In genomic region chr20:1423625-1424106, GRCh38 we compare ENCODE assay signal across 8 cellular contexts. TPM values are rescaled to one million over a fixed set of nuclear protein-coding genes. Genes with fewer than 3 reads are reported as not detected.
DNase-seq lines count a peak whose midpoint lies in the region; ATAC-seq, FAIRE-seq and TF ChIP-seq lines count a peak whose summit lies in the region.

No MANE protein-coding gene starts in this region.

- ATAC-seq in DND-41 (ENCODE audit: insufficient read depth, low read depth) (peak; percentile 60; the same call in 2 of the 3 replicates), HepG2 (peak; percentile 94), GM21619 (IDR thresholded peaks at IDR 0.05; ENCODE audit: unreplicated experiment) (no peak), left ventricle myocardium superior (no peak), sciatic nerve (no peak)

- H3K4me3 ChIP-seq in DND-41 (ENCODE audit: low read depth in 1 of 2, low read length in 2 of 2): no peak overlapping the region
- no peak overlapping the region for H3K4me3 ChIP-seq in adipocyte (ENCODE audit: low read length)
- peak overlapping the region in 1 of 3 experiments; percentile 51; a peak in 3 of 6 replicates for H3K4me3 ChIP-seq in HepG2 (replicated peaks in 1 of 3; ENCODE audit: insufficient read depth in 1 of 3, low read depth in 2 of 3, low read length in 3 of 3)

- H3K36me3 ChIP-seq in DND-41 (ENCODE audit: insufficient read depth, low read length) (no peaks in the 10 kb centered on the region), adipocyte (ENCODE audit: control insufficient read depth, insufficient read depth, low read length, severe bottlenecking) (no peaks in the 10 kb centered on the region), HepG2 (replicated peaks in 1 of 2; ENCODE audit: control insufficient read depth in 1 of 2, insufficient read depth in 2 of 2, low read length in 2 of 2) (no peaks in the 10 kb centered on the region)

- H3K9ac ChIP-seq in DND-41 (ENCODE audit: low read depth, low read length): no peak overlapping the region
- H3K9ac ChIP-seq in adipocyte (ENCODE audit: low read length): no peak overlapping the region
- 0 out of 2 replicates have a peak overlapping the region, but pooled peaks have one; percentile 17 for H3K9ac ChIP-seq in HepG2 (ENCODE audit: insufficient read depth, low read depth, low read length)

- no peaks in the 10 kb centered on the region for H3K27me3 ChIP-seq in DND-41 (ENCODE audit: insufficient read depth, low read length, poor library complexity)
- no peaks in the 10 kb centered on the region for H3K27me3 ChIP-seq in adipocyte (replicated peaks; ENCODE audit: control insufficient read depth, insufficient read depth, low read length)
- H3K27me3 ChIP-seq in HepG2 (ENCODE audit: control insufficient read depth in 1 of 2, insufficient read depth in 2 of 2, low read length in 2 of 2): no peaks in the 10 kb centered on the region

- peak in 1 of 2 experiments; percentile 43; a peak in 1 of 4 replicates for TF ChIP-seq POLR2A in HepG2 (IDR thresholded peaks at IDR 0.05; ENCODE audit: insufficient read depth in 1 of 2, low read depth in 2 of 2, low read length in 2 of 2)

- no peak overlapping the region for H3K27ac ChIP-seq in DND-41 (ENCODE audit: low read length)
- no peak overlapping the region for H3K27ac ChIP-seq in HepG2 (ENCODE audit: extremely low read length, insufficient read depth, low read length)

- POLR2A ChIA-PET in HepG2 (lab: Yijun Ruan, JAX): interaction anchor here (0.7 kb wide), 1 partner anchor 30 kb away, joined by 4 read pairs; the partner anchor contains the start of gene FKBP1A

- in situ Hi-C loops in HepG2 (cut with HindIII; ENCODE audit: extremely low pct_ligation_motif_present, low pct_unique_long_range_greater_than_20kb): no loop called here

- peak; percentile 94 for FAIRE-seq in HepG2 (lab: Jason Lieb, UNC)

- no peak overlapping the region for H2AFZ ChIP-seq in DND-41 (ENCODE audit: low read depth, low read length)
- peak overlapping the region; percentile 73 for H2AFZ ChIP-seq in HepG2 (ENCODE audit: low read length)

- WGBS in HepG2 (ENCODE audit: low lambda C conversion rate): 2% methylated on average over 7 of the region's 7 CpGs

- TF ChIP-seq CTCF in DND-41 (IDR thresholded peaks at IDR 0.05; ENCODE audit: borderline replicate concordance, extremely low read depth, low read length, poor library complexity, severe bottlenecking) (peak; percentile 48), LNCAP (IDR thresholded peaks at IDR 0.05) (peak; percentile 30; the same call in 1 of the 2 replicates), HepG2 (CRISPR knock-in tag; IDR thresholded peaks at IDR 0.05) (peak; percentile 74)

- intact Hi-C loops in HepG2 (cut with micrococcal nuclease; ENCODE audit: unreplicated experiment) (no loop called here), left ventricle myocardium superior (cut with micrococcal nuclease) (no loop called here), sciatic nerve (cut with DNase I) (no loop called here)

- H3K4me1 ChIP-seq in DND-41 (ENCODE audit: insufficient read depth, low read length) (no peaks in the 10 kb centered on the region; the same call in 1 of the 2 replicates), adipocyte (ENCODE audit: control insufficient read depth, insufficient read depth, low read length) (peaks cover 3% of the 10 kb centered on the region), HepG2 (ENCODE audit: insufficient read depth, low read length) (peaks cover 12% of the 10 kb centered on the region)

- H4K20me1 ChIP-seq in DND-41 (ENCODE audit: insufficient read depth, low read length): no peaks in the 10 kb centered on the region
- no peaks in the 10 kb centered on the region for H4K20me1 ChIP-seq in HepG2 (ENCODE audit: insufficient read depth, low read length)

- BruUV-seq in HepG2 (replicated peaks; lab: Mats Ljungman, UMichigan): no TSS peak

- H3K4me2 ChIP-seq in DND-41 (ENCODE audit: insufficient read depth, low read length) (no peak overlapping the region), HepG2 (ENCODE audit: low read depth, low read length) (peak overlapping the region; percentile 72)

- H3K79me2 ChIP-seq in DND-41 (ENCODE audit: insufficient read depth, low read length) (no peaks in the 10 kb centered on the region), HepG2 (ENCODE audit: insufficient read depth, low read length) (no peaks in the 10 kb centered on the region)

- CTCF ChIA-PET in HepG2 (lab: Yijun Ruan, JAX; ENCODE audit: low intra/inter-chr PET ratio, low total read pairs): interaction anchor here (0.8 to 0.9 kb wide), 2 partner anchors 13 to 16 kb away, joined by 3 read pairs; no protein-coding TSS in a partner anchor

- peak; percentile 46 for DNase-seq in DND-41
- peak; percentile 18 for DNase-seq in adipocyte (ENCODE audit: low read depth)
- DNase-seq in HepG2 (ENCODE audit: low spot score): peak; percentile 92
- no peak for DNase-seq in left ventricle myocardium superior
- DNase-seq in SKM-1 (lab: John Stamatoyannopoulos, UW; ENCODE audit: unreplicated experiment): no peak
- DNase-seq in sciatic nerve (ENCODE audit: low spot score): no peak

- H3K9me3 ChIP-seq in DND-41 (ENCODE audit: insufficient read depth, low read length, severe bottlenecking): peaks cover 24% of the 10 kb centered on the region
- peaks cover 10% of the 10 kb centered on the region for H3K9me3 ChIP-seq in adipocyte (ENCODE audit: control insufficient read depth, low read length)
- no peaks in the 10 kb centered on the region for H3K9me3 ChIP-seq in HepG2 (ENCODE audit: low read length)

- TF ChIP-seq RAD21 in HepG2 (CRISPR knock-in tag; IDR thresholded peaks at IDR 0.05): peak; percentile 67

- TF ChIP-seq EP300 in HepG2 (IDR thresholded peaks at IDR 0.05; ENCODE audit: low read depth in 2 of 2, low read length in 2 of 2): no peak
- no peak for TF ChIP-seq EP300 in HepG2 (CRISPR knock-in tag; IDR thresholded peaks at IDR 0.05; ENCODE audit: borderline replicate concordance)

RNA-seq across cellular contexts. Expression of gene FKBP1A, which starts 30.8 kb away (rescaled TPM):
- total RNA-seq in HepG2 (2016; rRNA removed; fragmentation: Illumina TruSeq; extraction: Trizol) (119 and 188 TPM in 2 replicates), left ventricle myocardium superior (135 TPM), sciatic nerve (242 TPM)
- total RNA-seq in HepG2 (2016; cell fraction: cytosol; rRNA removed; fragmentation: Illumina TruSeq; extraction: Trizol; ENCODE audit: low read depth): 32.5 and 44.9 TPM in 2 replicates
- 120 and 187 TPM in 2 replicates for total RNA-seq in HepG2 (2016; cell fraction: insoluble cytoplasmic fraction; rRNA removed; fragmentation: Illumina TruSeq; extraction: Trizol)
- 119 and 132 TPM in 2 replicates for total RNA-seq in HepG2 (2016; cell fraction: membrane; rRNA removed; fragmentation: Illumina TruSeq; extraction: Trizol)
- total RNA-seq in HepG2 (2016; cell fraction: nucleus; rRNA removed; fragmentation: Illumina TruSeq; extraction: Trizol): 70.0 and 93.2 TPM in 2 replicates
- 436 and 468 TPM in 2 replicates for polyA plus RNA-seq in HepG2 (2011; rRNA removed)
- polyA plus RNA-seq in HepG2 (2011; cell fraction: cytosol; rRNA removed): 445 and 560 TPM in 2 replicates
- 139 and 210 TPM in 2 replicates for polyA plus RNA-seq in HepG2 (2011; cell fraction: nucleus; rRNA removed)
- 286 and 329 TPM in 2 replicates for polyA plus RNA-seq in HepG2 (2012)
- polyA plus RNA-seq in HepG2 (2016; cell fraction: cytosol; fragmentation: Illumina TruSeq; extraction: Trizol; ENCODE audit: low read depth): 115 and 137 TPM in 2 replicates
- polyA plus RNA-seq in HepG2 (2016; cell fraction: insoluble cytoplasmic fraction; fragmentation: Illumina TruSeq; extraction: Trizol; ENCODE audit: low read depth): 594 and 645 TPM in 2 replicates
- 321 and 333 TPM in 2 replicates for polyA plus RNA-seq in HepG2 (2016; cell fraction: membrane; fragmentation: Illumina TruSeq; extraction: Trizol; ENCODE audit: low read depth)
- polyA plus RNA-seq in HepG2 (2016; cell fraction: nucleus; fragmentation: Illumina TruSeq; extraction: Trizol; ENCODE audit: insufficient read depth, low read depth): 249 and 270 TPM in 2 replicates
- 241 and 466 TPM in 2 replicates for polyA minus RNA-seq in HepG2 (2011; rRNA and poly(A)+ RNA removed; ENCODE audit: low replicate concordance)
- polyA minus RNA-seq in HepG2 (2011; cell fraction: cytosol; rRNA and poly(A)+ RNA removed): 119 and 130 TPM in 2 replicates
- polyA minus RNA-seq in HepG2 (2011; cell fraction: nucleus; rRNA and poly(A)+ RNA removed): 63.7 and 102 TPM in 2 replicates

RNA-seq across cellular contexts. Expression of gene NSFL1C, which starts 43.0 kb away (rescaled TPM):
- total RNA-seq in HepG2 (2016; rRNA removed; fragmentation: Illumina TruSeq; extraction: Trizol) (62.7 and 74.0 TPM in 2 replicates), left ventricle myocardium superior (59.9 TPM), sciatic nerve (77.9 TPM)
- total RNA-seq in HepG2 (2016; cell fraction: cytosol; rRNA removed; fragmentation: Illumina TruSeq; extraction: Trizol; ENCODE audit: low read depth): 27.0 and 31.9 TPM in 2 replicates
- total RNA-seq in HepG2 (2016; cell fraction: insoluble cytoplasmic fraction; rRNA removed; fragmentation: Illumina TruSeq; extraction: Trizol): 67.3 and 70.8 TPM in 2 replicates
- total RNA-seq in HepG2 (2016; cell fraction: membrane; rRNA removed; fragmentation: Illumina TruSeq; extraction: Trizol): 34.0 and 35.0 TPM in 2 replicates
- 57.9 and 59.7 TPM in 2 replicates for total RNA-seq in HepG2 (2016; cell fraction: nucleus; rRNA removed; fragmentation: Illumina TruSeq; extraction: Trizol)
- polyA plus RNA-seq in HepG2 (2011; rRNA removed): 22.9 and 31.9 TPM in 2 replicates
- 24.0 and 30.9 TPM in 2 replicates for polyA plus RNA-seq in HepG2 (2011; cell fraction: cytosol; rRNA removed)
- 94.8 and 100 TPM in 2 replicates for polyA plus RNA-seq in HepG2 (2011; cell fraction: nucleus; rRNA removed)
- 82.3 and 83.4 TPM in 2 replicates for polyA plus RNA-seq in HepG2 (2012)
- polyA plus RNA-seq in HepG2 (2016; cell fraction: cytosol; fragmentation: Illumina TruSeq; extraction: Trizol; ENCODE audit: low read depth): 54.9 and 58.8 TPM in 2 replicates
- 139 and 153 TPM in 2 replicates for polyA plus RNA-seq in HepG2 (2016; cell fraction: insoluble cytoplasmic fraction; fragmentation: Illumina TruSeq; extraction: Trizol; ENCODE audit: low read depth)
- polyA plus RNA-seq in HepG2 (2016; cell fraction: membrane; fragmentation: Illumina TruSeq; extraction: Trizol; ENCODE audit: low read depth): 55.7 and 56.7 TPM in 2 replicates
- 105 and 116 TPM in 2 replicates for polyA plus RNA-seq in HepG2 (2016; cell fraction: nucleus; fragmentation: Illumina TruSeq; extraction: Trizol; ENCODE audit: insufficient read depth, low read depth)
- polyA minus RNA-seq in HepG2 (2011; rRNA and poly(A)+ RNA removed; ENCODE audit: low replicate concordance): 23.6 and 36.6 TPM in 2 replicates
- polyA minus RNA-seq in HepG2 (2011; cell fraction: cytosol; rRNA and poly(A)+ RNA removed): 11.3 and 16.5 TPM in 2 replicates
- polyA minus RNA-seq in HepG2 (2011; cell fraction: nucleus; rRNA and poly(A)+ RNA removed): 149 and 165 TPM in 2 replicates

Comparison
In these comparisons a context has a peak if more than half of its experiments do, and no peak if none do; other contexts are left out.
1. ATAC-seq: peak in DND-41 (single experiment) and HepG2 (single experiment); none in GM21619 (single experiment), left ventricle myocardium superior (single experiment) and sciatic nerve (single experiment).
2. DNase-seq: peak in DND-41 (single experiment), adipocyte (single experiment) and HepG2 (single experiment); none in left ventricle myocardium superior (single experiment), SKM-1 (single experiment) and sciatic nerve (single experiment).
3. Peak in every context shown above with its lines, with median percentiles within 50 percentile points of each other: CTCF ChIP-seq.